ENCODE assay signal across 8 cellular contexts in the genomic region with DNA sequence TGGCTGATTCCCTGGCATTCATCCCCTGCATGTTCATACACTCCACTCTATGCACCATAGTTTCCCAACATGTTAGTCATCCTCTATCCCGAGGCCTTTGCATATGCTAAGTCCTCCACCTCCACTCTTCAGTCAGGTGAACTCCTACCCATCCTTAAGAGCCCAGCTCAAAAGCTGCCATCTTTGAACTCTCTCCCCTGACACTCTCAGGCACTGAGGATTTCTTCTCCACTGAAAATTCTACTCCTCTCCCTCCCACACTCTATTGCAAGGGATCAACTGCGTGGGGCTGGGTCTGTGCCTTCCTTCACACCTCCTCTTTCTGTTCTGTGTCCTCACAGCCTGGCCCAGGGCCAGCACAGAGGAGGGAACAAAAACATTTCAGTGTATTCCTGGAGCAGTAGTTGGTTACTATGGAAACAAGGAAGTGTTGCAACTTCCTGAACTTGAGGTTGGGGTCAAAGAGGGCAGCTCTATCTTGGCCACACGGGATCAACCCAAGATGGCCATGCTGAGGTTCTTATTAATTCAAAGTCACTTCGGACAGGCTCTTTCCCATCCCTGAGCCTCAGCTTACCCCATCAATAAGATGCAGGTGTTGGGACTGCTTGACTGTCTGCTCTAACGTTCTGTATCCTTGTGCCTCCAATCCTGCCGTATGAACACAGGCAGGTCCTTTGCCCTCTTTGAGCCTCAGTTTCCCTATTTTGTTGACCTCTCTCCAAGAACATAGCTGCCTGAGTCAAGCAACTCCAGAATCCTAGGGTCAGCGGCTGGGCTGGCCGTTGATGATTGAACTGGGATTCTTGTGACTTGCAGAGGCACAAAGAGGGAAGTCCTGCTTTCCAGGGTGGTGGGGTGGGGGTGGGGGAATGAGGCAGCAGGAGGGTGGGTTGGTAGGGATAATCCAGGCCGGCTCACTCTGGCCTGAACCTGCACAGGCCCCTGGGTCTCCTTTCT. TPM values are rescaled to one million over a fixed set of nuclear protein-coding genes. Genes with fewer than 3 reads are reported as not detected.
DNase-seq lines count a peak whose midpoint lies in the region; ATAC-seq and TF ChIP-seq lines count a peak whose summit lies in the region.

No MANE protein-coding gene starts in this region.

- H3K4me3 ChIP-seq in PC-9 = no peak overlapping the region

- no peak overlapping the region for H2AFZ ChIP-seq in PC-9

- no peaks in the 10 kb centered on the region for H3K9me3 ChIP-seq in PC-9 (ENCODE audit: insufficient read depth, low read depth)

- peak overlapping the region; percentile 24 for H3K4me2 ChIP-seq in PC-9

- H3K36me3 ChIP-seq in PC-9 (ENCODE audit: low read depth) = no peaks in the 10 kb centered on the region

- CTCF ChIA-PET in PC-9 (lab: Charles Lee) = no interaction called here

- H3K9me2 ChIP-seq in PC-9 (ENCODE audit: insufficient read depth) = no peaks in the 10 kb centered on the region

- H4K20me1 ChIP-seq in PC-9 (ENCODE audit: insufficient read depth) = peaks cover 46% of the 10 kb centered on the region

- H3K27ac ChIP-seq in PC-9 = 0 out of 2 replicates have a peak overlapping the region, but pooled peaks have one; percentile 1
- H3K27ac ChIP-seq in cingulate gyrus (ENCODE audit: low read depth, low read length) = peak overlapping the region; percentile 41
- H3K27ac ChIP-seq in substantia nigra (ENCODE audit: low read depth, low read length, poor library complexity, severe bottlenecking) = peak overlapping the region; percentile 64

- DNase-seq in stimulated activated CD4-positive, alpha-beta T cell treated with anti-CD3 and anti-CD28 coated beads, Interleukin-15, amount 100 ng/mL, for 24 hours = peak; percentile 25
- no peak for DNase-seq in stimulated activated CD4-positive, alpha-beta T cell treated with anti-CD3 and anti-CD28 coated beads, Interleukin-1b, Interleukin-23, amount 100 ng/mL, for 48 hours
- DNase-seq in PC-9 (peak; percentile 82 to 83), left lobe of liver (ENCODE audit: low spot score) (peak; percentile 91), substantia nigra (lab: John Stamatoyannopoulos, UW) (peak in 25 of 49 donors; percentile 15 to 73 (median 45)), NCI-H1092 treated with DMSO at 0.1 percent for 48 hours (lab: John Stamatoyannopoulos, UW) (no peak)
- DNase-seq in activated CD4-positive, alpha-beta T cell treated with anti-CD3 and anti-CD28 coated beads, Interleukin-2, amount 50 U/mL, for 1 hour = no peak

- intact Hi-C loops in PC-9 (cut with micrococcal nuclease; ENCODE audit: unreplicated experiment) = loop anchor here (2.0 kb wide), 1 partner anchor 43 kb away; no protein-coding TSS in a partner anchor

- POLR2A ChIA-PET in PC-9 (lab: Charles Lee; ENCODE audit: unreplicated experiment) = interaction anchor here (0.5 to 0.7 kb wide), 4 partner anchors 12 to 1884 kb away, joined by 3 to 7 read pairs (median 4); no protein-coding TSS in a partner anchor

- H3K27me3 ChIP-seq in PC-9 (ENCODE audit: insufficient read depth, low read depth) = no peaks in the 10 kb centered on the region

- peak; percentile 44 for ATAC-seq in left lobe of liver

- H3K4me1 ChIP-seq in PC-9 (replicated peaks; ENCODE audit: insufficient read depth) = peaks cover 53% of the 10 kb centered on the region

- no TSS peak for BruUV-seq in PC-9 (replicated peaks; lab: Mats Ljungman, UMichigan)

- H3K79me2 ChIP-seq in PC-9 (ENCODE audit: low read depth) = peaks cover 97% of the 10 kb centered on the region

- TF ChIP-seq CTCF in PC-9 (conservative IDR thresholded peaks at IDR 0.05) = no peak

- peaks cover 24% of the 10 kb centered on the region; the same call in 1 of the 2 replicates for H3F3A ChIP-seq in PC-9 (ENCODE audit: insufficient read depth, low read depth)

RNA-seq across cellular contexts. Expression of a gene that starts 15.5 kb away (rescaled TPM):
- total RNA-seq in PC-9 (2021) (47.6 and 48.5 TPM in 2 replicates), left lobe of liver (15.0 TPM)

Comparison
In these comparisons a context has a peak if more than half of its experiments do, and no peak if none do; other contexts are left out.
1. DNase-seq: peak in stimulated activated CD4-positive, alpha-beta T cell treated with anti-CD3 and anti-CD28 coated beads, Interleukin-15, amount 100 ng/mL, for 24 hours (single experiment), PC-9 (2 of 2), left lobe of liver (single experiment) and substantia nigra (25 of 49); none in stimulated activated CD4-positive, alpha-beta T cell treated with anti-CD3 and anti-CD28 coated beads, Interleukin-1b, Interleukin-23, amount 100 ng/mL, for 48 hours (single experiment), NCI-H1092 treated with DMSO at 0.1 percent for 48 hours (single experiment) and activated CD4-positive, alpha-beta T cell treated with anti-CD3 and anti-CD28 coated beads, Interleukin-2, amount 50 U/mL, for 1 hour (single experiment).
2. H3K27ac ChIP-seq: peak in every context shown above with its lines; median percentile 64 in substantia nigra; 41 in cingulate gyrus; 1 in PC-9.